ENCODE assay signal across 20 cellular contexts in genomic region chr2:128602038-128602698, GRCh38.
DNase-seq lines count a peak whose midpoint lies in the region; ATAC-seq, FAIRE-seq and TF ChIP-seq lines count a peak whose summit lies in the region.
"Had no signal": no experiment of that assay in that cellular context is flagged by ENCODE, and none has a peak within 500 bp of the region (broad histone marks: within the 10 kb centered on the region; RNA-seq: fewer than 3 reads in every experiment).

No MANE protein-coding gene starts in this region.

- H3K36me3 ChIP-seq in right atrium auricular region (no peaks in the 10 kb centered on the region), suprapubic skin (no peaks in the 10 kb centered on the region)

- CTCF ChIA-PET in activated B cell treated with CpG ODN at 0.5 μM for 24 hours (lab: Charles Lee) = no interaction called here

- FAIRE-seq in frontal cortex (lab: Jason Lieb, UNC) = no peak
- FAIRE-seq: D721Med, G401.6, GM12891, GM19239 had no signal

- H3K27ac ChIP-seq in right atrium auricular region (no peak overlapping the region), suprapubic skin (no peak overlapping the region)
- H3K27ac ChIP-seq: HL-60 had no signal

- H3K4me1 Mint-ChIP-seq in activated B cell treated with CpG ODN at 0.5 μM for 24 hours = no peaks in the 10 kb centered on the region

- TF ChIP-seq POLR2A in suprapubic skin (IDR thresholded peaks at IDR 0.05) = no peak

- H3K9me3 Mint-ChIP-seq in activated B cell treated with CpG ODN at 0.5 μM for 24 hours = no peaks in the 10 kb centered on the region
- H3K9me3 Mint-ChIP-seq: CD8-positive, alpha-beta T cell had no signal

- H3K27ac Mint-ChIP-seq in activated B cell treated with CpG ODN at 0.5 μM for 24 hours = no peak overlapping the region
- H3K27ac Mint-ChIP-seq: CD8-positive, alpha-beta T cell had no signal

- H3K4me3 ChIP-seq in right atrium auricular region (no peak overlapping the region), suprapubic skin (no peak overlapping the region)

- no peak for ATAC-seq in Right ventricle myocardium superior (ENCODE audit: poor library complexity)
- no peak for ATAC-seq in activated B cell treated with CpG ODN at 0.5 μM for 24 hours (ENCODE audit: low read depth)
- ATAC-seq: CD8-positive, alpha-beta T cell had no signal

- no peak for TF ChIP-seq EP300 in suprapubic skin (IDR thresholded peaks at IDR 0.05)

- H3K27me3 ChIP-seq in right atrium auricular region = no peaks in the 10 kb centered on the region
- no peaks in the 10 kb centered on the region for H3K27me3 ChIP-seq in suprapubic skin

- POLR2A ChIA-PET in activated B cell treated with CpG ODN at 0.5 μM for 24 hours (lab: Charles Lee) = no interaction called here

- H3K36me3 Mint-ChIP-seq in activated B cell treated with CpG ODN at 0.5 μM for 24 hours (ENCODE audit: low read depth) = no peaks in the 10 kb centered on the region
- H3K36me3 Mint-ChIP-seq: CD8-positive, alpha-beta T cell had no signal

- DNase-seq in Right ventricle myocardium superior = peak; percentile 20
- no peak for DNase-seq in right atrium auricular region (ENCODE audit: low spot score)
- DNase-seq in activated B cell treated with CpG ODN at 0.5 μM for 24 hours = peak; percentile 4
- DNase-seq in mesenteric fat pad (ENCODE audit: low spot score) = peak; percentile 78
- peak; percentile 29 to 35 for DNase-seq in suprapubic skin (ENCODE audit: low spot score in 2 of 2)
- no peak for DNase-seq in frontal cortex (ENCODE audit: low spot score in 2 of 2)
- no peak for DNase-seq in NK-92 (lab: John Stamatoyannopoulos, UW; ENCODE audit: unreplicated experiment)
- DNase-seq in activated CD4-positive, alpha-beta T cell treated with anti-CD3 and anti-CD28 coated beads for 4 hours = no peak
- DNase-seq: AML-193; CD8-positive, alpha-beta T cell; DMS79 treated with DMSO at 0.1 percent for 48 hours; KG1; NCI-H1048; NCI-H146; NCI-H69 had no signal

- no peaks in the 10 kb centered on the region for H3K9me3 ChIP-seq in right atrium auricular region
- H3K9me3 ChIP-seq in suprapubic skin = no peaks in the 10 kb centered on the region

- no peak overlapping the region for H3K4me3 Mint-ChIP-seq in activated B cell treated with CpG ODN at 0.5 μM for 24 hours
- H3K4me3 Mint-ChIP-seq: CD8-positive, alpha-beta T cell had no signal

- H3K4me1 ChIP-seq in right atrium auricular region (no peaks in the 10 kb centered on the region), suprapubic skin (no peaks in the 10 kb centered on the region)

- 95% methylated on average over 11 of the region's 11 CpGs for WGBS in suprapubic skin

- H3K27me3 Mint-ChIP-seq in activated B cell treated with CpG ODN at 0.5 μM for 24 hours = no peaks in the 10 kb centered on the region

- TF ChIP-seq CTCF in right atrium auricular region (IDR thresholded peaks at IDR 0.05) (no peak), activated B cell treated with CpG ODN at 0.5 μM for 24 hours (IDR thresholded peaks at IDR 0.05) (no peak), suprapubic skin (IDR thresholded peaks at IDR 0.05) (no peak)

- intact Hi-C loops in Right ventricle myocardium superior (cut with DNase I) = no loop called here
- intact Hi-C loops in activated B cell treated with CpG ODN at 0.5 μM for 24 hours (cut with micrococcal nuclease) = no loop called here

Comparison
In these comparisons a context has a peak if more than half of its experiments do, and no peak if none do; other contexts are left out.
1. DNase-seq: peak in Right ventricle myocardium superior (single experiment), activated B cell treated with CpG ODN at 0.5 μM for 24 hours (single experiment), mesenteric fat pad (single experiment) and suprapubic skin (2 of 2); none in right atrium auricular region (single experiment), frontal cortex (0 of 2), NK-92 (single experiment) and activated CD4-positive, alpha-beta T cell treated with anti-CD3 and anti-CD28 coated beads for 4 hours (0 of 2).